In the genomic region with DNA sequence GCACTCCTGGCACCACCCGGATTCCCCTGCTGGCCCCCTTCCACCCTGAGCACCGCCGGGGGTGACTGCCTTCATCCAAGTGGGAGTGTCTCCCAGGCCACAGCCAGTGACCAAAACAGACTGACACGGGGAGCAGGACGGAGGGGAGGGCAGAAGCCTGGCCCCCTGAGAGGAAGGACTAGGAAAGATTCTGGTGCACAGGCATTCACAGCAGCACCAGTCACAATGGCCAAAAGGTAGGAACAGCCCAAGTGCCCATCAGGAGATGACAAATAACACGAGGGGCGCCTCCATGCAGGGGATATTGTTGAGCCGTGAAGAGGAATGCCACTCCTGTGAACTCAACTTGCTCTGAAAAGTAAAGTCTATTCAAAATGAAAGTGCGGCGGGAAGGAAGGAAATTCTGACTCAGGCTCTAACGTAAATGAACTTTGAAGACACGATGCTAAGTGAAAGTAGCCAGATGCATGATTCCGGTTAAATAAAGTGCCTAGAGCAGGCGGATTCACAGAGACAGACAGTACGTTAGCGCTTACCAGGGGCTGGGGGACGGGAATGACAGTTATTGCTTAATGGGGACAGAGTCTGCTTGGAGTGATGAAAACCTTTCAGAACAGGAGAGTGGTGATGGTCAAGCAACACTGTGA, we compare ENCODE assay signal across 8 cellular contexts.
DNase-seq lines count a peak whose midpoint lies in the region; ATAC-seq and TF ChIP-seq lines count a peak whose summit lies in the region.

No MANE protein-coding gene starts in this region.

- DNase-seq in T-helper 9 cell (peak; percentile 2), cardiac fibroblast (ENCODE audit: low read depth in 2 of 2) (peak; percentile 86 to 91), midbrain (lab: John Stamatoyannopoulos, UW) (peak; percentile 46), SW480 (ENCODE audit: low spot score) (no peak), NCI-H524 (lab: John Stamatoyannopoulos, UW) (no peak)
- DNase-seq in stimulated activated CD8-positive, alpha-beta memory T cell treated with anti-CD3 and anti-CD28 coated beads, Interleukin-7, amount 100 ng/mL, for 4 hours (ENCODE audit: low read depth in 2 of 2), result peak; percentile 35 to 78

- TF ChIP-seq CTCF in cardiac fibroblast (IDR thresholded peaks at IDR 0.05; ENCODE audit: low read depth, low read length), result no peak

- ATAC-seq in GM18520 (IDR thresholded peaks at IDR 0.05; ENCODE audit: unreplicated experiment) (peak; percentile 72), HG03060 (IDR thresholded peaks at IDR 0.05; ENCODE audit: low read depth, unreplicated experiment) (peak; percentile 62)

- peak overlapping the region in 1 of 2 donors; percentile 0 for H3K4me3 ChIP-seq in cardiac fibroblast (replicated peaks in 1 of 2; ENCODE audit: low read depth in 2 of 2, low read length in 2 of 2)

Comparison
In these comparisons a context has a peak if more than half of its experiments do, and no peak if none do; other contexts are left out.
1. DNase-seq: peak in T-helper 9 cell (single experiment), cardiac fibroblast (2 of 2), midbrain (single experiment) and stimulated activated CD8-positive, alpha-beta memory T cell treated with anti-CD3 and anti-CD28 coated beads, Interleukin-7, amount 100 ng/mL, for 4 hours (2 of 2); none in SW480 (single experiment) and NCI-H524 (0 of 2).